ENCODE assay signal across 28 cellular contexts in genomic region chr4:98584265-98584664, GRCh38.
DNase-seq lines count a peak whose midpoint lies in the region; ATAC-seq, FAIRE-seq and TF ChIP-seq lines count a peak whose summit lies in the region.
"Had no signal": no experiment of that assay in that cellular context is flagged by ENCODE, and none has a peak within 500 bp of the region (broad histone marks: within the 10 kb centered on the region; RNA-seq: fewer than 3 reads in every experiment).

No MANE protein-coding gene starts in this region.

- no peaks in the 10 kb centered on the region for H3K27me3 ChIP-seq in Panc1 (ENCODE audit: control insufficient read depth, insufficient read depth, low read length)
- no peaks in the 10 kb centered on the region for H3K27me3 ChIP-seq in bronchial epithelial cell (ENCODE audit: control insufficient read depth, insufficient read depth, low read length)
- H3K27me3 ChIP-seq in stomach = no peaks in the 10 kb centered on the region
- H3K27me3 ChIP-seq: cardiac muscle cell, colonic mucosa, ovary had no signal

- TF ChIP-seq EP300 in stomach (IDR thresholded peaks at IDR 0.05) = no peak

- no peak for FAIRE-seq in bronchial epithelial cell (lab: Jason Lieb, UNC)
- FAIRE-seq: GM19239, small intestine had no signal

- H3K4me3 ChIP-seq in Panc1 (ENCODE audit: low read depth in 2 of 2, low read length in 2 of 2) (no peak overlapping the region), bronchial epithelial cell (ENCODE audit: low read depth, low read length) (no peak overlapping the region), stomach (no peak overlapping the region)
- H3K4me3 ChIP-seq: cardiac muscle cell, colonic mucosa, ovary had no signal

- 40 to 76% (median 59%) methylated on average over 1 of the region's 1 CpG for WGBS in stomach, 5 donors

- DNase-seq in Panc1 (ENCODE audit: low read depth, low spot score) = peak; percentile 38
- DNase-seq in bronchial epithelial cell (ENCODE audit: low read depth) = peak; percentile 93
- DNase-seq in left colon = no peak
- no peak for DNase-seq in stomach
- DNase-seq in islet precursor cell = no peak
- DNase-seq: activated CD4-positive, alpha-beta T cell treated with anti-CD3 and anti-CD28 coated beads for 4 hours; anterior cingulate cortex; colonic mucosa; DMS79 treated with DMSO at 0.1 percent for 48 hours; effector memory CD4-positive, alpha-beta T cell; erythroblast; KG1; mesendoderm; MM.1S; NCI-H1105 treated with DMSO at 0.1 percent for 48 hours; NCI-H187 treated with DMSO at 0.1 percent for 48 hours; NCI-H2171 treated with DMSO at 0.1 percent for 48 hours; NCI-H524 treated with DMSO at 0.1 percent for 48 hours; ovary; retina; Right ventricle myocardium superior; small intestine; stimulated activated naive CD4-positive, alpha-beta T cell had no signal

- H3K4me1 ChIP-seq in Panc1 (ENCODE audit: control insufficient read depth, insufficient read depth, low read length) = peaks cover 10% of the 10 kb centered on the region
- H3K4me1 ChIP-seq in stomach = peaks cover 0 to 52% (median 11%) of the 10 kb centered on the region in 4 donors
- H3K4me1 ChIP-seq: colonic mucosa had no signal

- no peaks in the 10 kb centered on the region for H3K9me3 ChIP-seq in Panc1 (ENCODE audit: control insufficient read depth, insufficient read depth, low read depth, low read length)
- H3K9me3 ChIP-seq in stomach = no peaks in the 10 kb centered on the region
- H3K9me3 ChIP-seq: colonic mucosa, ovary had no signal

- in situ Hi-C loops in Panc1 (cut with HindIII; ENCODE audit: low pct_unique_long_range_greater_than_20kb, low sequenced_read_pairs) = no loop called here

- CTCF ChIA-PET in Panc1 (lab: Charles Lee) = no interaction called here

- no TSS peak for BruUV-seq in Panc1 (replicated peaks; lab: Mats Ljungman, UMichigan)

- H3K27ac ChIP-seq in Panc1 (ENCODE audit: low read length) (no peak overlapping the region), stomach (peak overlapping the region in 3 of 5 donors; percentile 40 to 54 (median 53))
- H3K27ac ChIP-seq: cardiac muscle cell, colonic mucosa had no signal

- TF ChIP-seq POLR2A in stomach (IDR thresholded peaks at IDR 0.05) = no peak

- intact Hi-C loops in Panc1 (cut with micrococcal nuclease; ENCODE audit: unreplicated experiment) = no loop called here
- intact Hi-C loops in left colon (cut with DNase I, micrococcal nuclease) = no loop called here
- intact Hi-C loops in stomach (cut with DNase I; ENCODE audit: low total_unique reads) = no loop called here

- TF ChIP-seq CTCF in Panc1 (IDR thresholded peaks at IDR 0.05) (no peak), bronchial epithelial cell (IDR thresholded peaks at IDR 0.05; ENCODE audit: insufficient read depth, low read length, severe bottlenecking) (no peak), stomach (IDR thresholded peaks at IDR 0.05) (no peak)

- POLR2A ChIA-PET in Panc1 (lab: Charles Lee) = no interaction called here

- peak; percentile 77; the same call in 1 of the 2 replicates for ATAC-seq in Panc1
- ATAC-seq in left colon = peak; percentile 31
- no peak for ATAC-seq in HG03432 (IDR thresholded peaks at IDR 0.05; ENCODE audit: unreplicated experiment)
- no peak for ATAC-seq in GM19035 (IDR thresholded peaks at IDR 0.05; ENCODE audit: unreplicated experiment)
- ATAC-seq in GM21723 (IDR thresholded peaks at IDR 0.05; ENCODE audit: unreplicated experiment) = no peak

- H3K36me3 ChIP-seq in Panc1 (ENCODE audit: control insufficient read depth, insufficient read depth, low read length) = no peaks in the 10 kb centered on the region
- no peaks in the 10 kb centered on the region for H3K36me3 ChIP-seq in bronchial epithelial cell (ENCODE audit: control insufficient read depth, insufficient read depth, low read length)
- no peaks in the 10 kb centered on the region for H3K36me3 ChIP-seq in stomach
- H3K36me3 ChIP-seq: cardiac muscle cell, colonic mucosa, ovary had no signal

Comparison
In these comparisons a context has a peak if more than half of its experiments do, and no peak if none do; other contexts are left out.
1. ATAC-seq: peak in Panc1 (single experiment) and left colon (single experiment); none in HG03432 (single experiment), GM19035 (single experiment) and GM21723 (single experiment).
2. DNase-seq: peak in Panc1 (single experiment) and bronchial epithelial cell (single experiment); none in left colon (0 of 2), stomach (single experiment) and islet precursor cell (single experiment).